ENCODE assay signal across 11 cellular contexts in genomic region chr4:45399116-45399515, GRCh38.
"Had no signal": no experiment of that assay in that cellular context is flagged by ENCODE, and none has a peak within 500 bp of the region (broad histone marks: within the 10 kb centered on the region; RNA-seq: fewer than 3 reads in every experiment).

No MANE protein-coding gene starts in this region.

- H3K4me3 ChIP-seq: GM23248, GM23338, HAP-1 had no signal

- H3K4me2 ChIP-seq: GM23338 had no signal

- H3K36me3 ChIP-seq: HAP-1 had no signal

- H3K27ac ChIP-seq: GM23248 had no signal

- ATAC-seq: GM23338, HCT116 had no signal

- H3K9me3 ChIP-seq: HAP-1 had no signal

- H3K9ac ChIP-seq: GM23248 had no signal

- H2AFZ ChIP-seq: GM23248, GM23338 had no signal

- H3K4me1 ChIP-seq: HAP-1 had no signal

- H3K27ac Mint-ChIP-seq: GM23338, H9, HFFc6 had no signal

- H3K4me3 Mint-ChIP-seq: GM23338, H9, HFFc6 had no signal

- H3K4me1 Mint-ChIP-seq: GM23338 had no signal

- FAIRE-seq: H1, H54 had no signal

- DNase-seq: GM23248, GOT3, H7, H9, HCEC 1CT, HFFc6 had no signal
